Comparison of ENCODE assay signal across 1 cellular context in the genomic region with DNA sequence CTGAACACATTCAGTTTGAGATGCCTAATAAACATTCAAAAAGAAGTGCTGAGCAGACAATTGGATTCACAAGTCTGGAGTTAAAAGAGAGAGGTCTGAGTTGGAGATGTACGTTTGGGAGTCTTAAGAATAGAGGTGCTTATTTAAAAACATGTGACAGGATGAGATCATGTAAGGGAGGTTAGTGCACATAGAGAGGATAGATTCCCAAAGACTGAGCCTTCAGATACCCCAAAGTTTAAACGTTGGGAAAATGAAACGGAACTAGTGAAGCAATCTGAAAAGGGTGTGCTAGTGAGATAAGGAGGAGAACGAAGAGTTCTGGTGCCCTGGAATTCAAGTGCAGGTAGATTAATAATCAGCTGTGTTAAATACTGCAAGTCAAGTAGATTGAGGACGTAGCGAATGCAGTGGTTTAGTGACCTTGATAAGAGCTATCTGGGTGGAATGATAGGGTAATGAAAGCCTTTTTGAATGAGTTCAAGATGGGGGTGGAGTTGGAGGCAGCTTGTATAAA.
TF ChIP-seq lines count a peak whose summit lies in the region.

No MANE protein-coding gene starts in this region.

TF ChIP-seq in K562, 482 proteins besides CTCF, POLR2A, EP300 and RAD21 (continued from another document and continues in another):
- TF ChIP-seq, protein P1, sequence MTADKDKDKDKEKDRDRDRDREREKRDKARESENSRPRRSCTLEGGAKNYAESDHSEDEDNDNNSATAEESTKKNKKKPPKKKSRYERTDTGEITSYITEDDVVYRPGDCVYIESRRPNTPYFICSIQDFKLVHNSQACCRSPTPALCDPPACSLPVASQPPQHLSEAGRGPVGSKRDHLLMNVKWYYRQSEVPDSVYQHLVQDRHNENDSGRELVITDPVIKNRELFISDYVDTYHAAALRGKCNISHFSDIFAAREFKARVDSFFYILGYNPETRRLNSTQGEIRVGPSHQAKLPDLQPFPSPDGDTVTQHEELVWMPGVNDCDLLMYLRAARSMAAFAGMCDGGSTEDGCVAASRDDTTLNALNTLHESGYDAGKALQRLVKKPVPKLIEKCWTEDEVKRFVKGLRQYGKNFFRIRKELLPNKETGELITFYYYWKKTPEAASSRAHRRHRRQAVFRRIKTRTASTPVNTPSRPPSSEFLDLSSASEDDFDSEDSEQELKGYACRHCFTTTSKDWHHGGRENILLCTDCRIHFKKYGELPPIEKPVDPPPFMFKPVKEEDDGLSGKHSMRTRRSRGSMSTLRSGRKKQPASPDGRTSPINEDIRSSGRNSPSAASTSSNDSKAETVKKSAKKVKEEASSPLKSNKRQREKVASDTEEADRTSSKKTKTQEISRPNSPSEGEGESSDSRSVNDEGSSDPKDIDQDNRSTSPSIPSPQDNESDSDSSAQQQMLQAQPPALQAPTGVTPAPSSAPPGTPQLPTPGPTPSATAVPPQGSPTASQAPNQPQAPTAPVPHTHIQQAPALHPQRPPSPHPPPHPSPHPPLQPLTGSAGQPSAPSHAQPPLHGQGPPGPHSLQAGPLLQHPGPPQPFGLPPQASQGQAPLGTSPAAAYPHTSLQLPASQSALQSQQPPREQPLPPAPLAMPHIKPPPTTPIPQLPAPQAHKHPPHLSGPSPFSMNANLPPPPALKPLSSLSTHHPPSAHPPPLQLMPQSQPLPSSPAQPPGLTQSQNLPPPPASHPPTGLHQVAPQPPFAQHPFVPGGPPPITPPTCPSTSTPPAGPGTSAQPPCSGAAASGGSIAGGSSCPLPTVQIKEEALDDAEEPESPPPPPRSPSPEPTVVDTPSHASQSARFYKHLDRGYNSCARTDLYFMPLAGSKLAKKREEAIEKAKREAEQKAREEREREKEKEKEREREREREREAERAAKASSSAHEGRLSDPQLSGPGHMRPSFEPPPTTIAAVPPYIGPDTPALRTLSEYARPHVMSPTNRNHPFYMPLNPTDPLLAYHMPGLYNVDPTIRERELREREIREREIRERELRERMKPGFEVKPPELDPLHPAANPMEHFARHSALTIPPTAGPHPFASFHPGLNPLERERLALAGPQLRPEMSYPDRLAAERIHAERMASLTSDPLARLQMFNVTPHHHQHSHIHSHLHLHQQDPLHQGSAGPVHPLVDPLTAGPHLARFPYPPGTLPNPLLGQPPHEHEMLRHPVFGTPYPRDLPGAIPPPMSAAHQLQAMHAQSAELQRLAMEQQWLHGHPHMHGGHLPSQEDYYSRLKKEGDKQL (CRISPR knock-in tag; IDR thresholded peaks at IDR 0.05; ENCODE audit: borderline replicate concordance) = no peak
- TF ChIP-seq ZNF507 (tag; conservative IDR thresholded peaks at IDR 0.05) (no peak), ELF2 (CRISPR knock-in tag; IDR thresholded peaks at IDR 0.05) (no peak), PTTG1 (tag; IDR thresholded peaks at IDR 0.05; ENCODE audit: low read depth) (no peak), SAP30 (IDR thresholded peaks at IDR 0.05; ENCODE audit: borderline replicate concordance, insufficient read depth, low read depth, low read length, poor library complexity, severe bottlenecking) (no peak), TFAM (CRISPR knock-in tag; conservative IDR thresholded peaks at IDR 0.05) (no peak), ESRRA (IDR thresholded peaks at IDR 0.05; ENCODE audit: borderline replicate concordance, low read depth) (peak; percentile 76; the same call in 1 of the 2 replicates), ARID1B (IDR thresholded peaks at IDR 0.05) (peak; percentile 91), RBM17 (IDR thresholded peaks at IDR 0.05; ENCODE audit: borderline replicate concordance, low read depth, low read length) (no peak), NCOA1 (IDR thresholded peaks at IDR 0.05; ENCODE audit: low read depth) (peak; percentile 45), ETV5 (CRISPR knock-in tag; IDR thresholded peaks at IDR 0.05; ENCODE audit: low read depth) (no peak), MTA3 (IDR thresholded peaks at IDR 0.05; ENCODE audit: borderline replicate concordance) (0 out of 2 replicates have a peak, but pooled peaks have one; percentile 24), KHSRP (IDR thresholded peaks at IDR 0.05) (0 out of 2 replicates have a peak, but pooled peaks have one; percentile 38), U2AF1 (optimal IDR thresholded peaks at IDR 0.05; ENCODE audit: low read depth, low read length) (no peak), RBM22 (IDR thresholded peaks at IDR 0.05; ENCODE audit: low read depth, low read length, poor library complexity, severe bottlenecking) (no peak), MYC (IDR thresholded peaks at IDR 0.05; ENCODE audit: low read depth, low read length) (no peak), MYC (CRISPR knock-in tag; IDR thresholded peaks at IDR 0.05; ENCODE audit: borderline replicate concordance, low read depth) (no peak), TOE1 (IDR thresholded peaks at IDR 0.05; ENCODE audit: borderline replicate concordance) (0 out of 2 replicates have a peak, but pooled peaks have one; percentile 54), TOE1 (CRISPR knock-in tag; IDR thresholded peaks at IDR 0.05; ENCODE audit: borderline replicate concordance, low read depth) (no peak), RAD51 (IDR thresholded peaks at IDR 0.05; ENCODE audit: borderline replicate concordance, low read depth) (no peak), GTF2A2 (tag; IDR thresholded peaks at IDR 0.05) (no peak), SMARCB1 (IDR thresholded peaks at IDR 0.05; ENCODE audit: insufficient read length, low read depth) (no peak), RBM25 (IDR thresholded peaks at IDR 0.05; ENCODE audit: low read depth, low read length, severe bottlenecking) (no peak), ZNF24 (IDR thresholded peaks at IDR 0.05) (peak; percentile 78), ZNF668 (CRISPR knock-in tag; IDR thresholded peaks at IDR 0.05) (no peak), ZBTB7A (IDR thresholded peaks at IDR 0.05; ENCODE audit: borderline replicate concordance, control insufficient read depth, low read depth, low read length) (no peak), PTBP1 (IDR thresholded peaks at IDR 0.05; ENCODE audit: low read depth, low read length) (no peak), FOXM1 (IDR thresholded peaks at IDR 0.05; ENCODE audit: low read depth) (peak; percentile 65), FOXM1 (CRISPR knock-in tag; IDR thresholded peaks at IDR 0.05; ENCODE audit: low read depth) (no peak), ZNF408 (CRISPR knock-in tag; IDR thresholded peaks at IDR 0.05; ENCODE audit: low read depth) (no peak), SIX5 (IDR thresholded peaks at IDR 0.05; ENCODE audit: borderline replicate concordance in 1 of 2, insufficient read depth in 1 of 2, low read depth in 1 of 2, low read length in 2 of 2) (no peak), DMBX1 (CRISPR knock-in tag; IDR thresholded peaks at IDR 0.05; ENCODE audit: borderline replicate concordance) (no peak), MBD2 (IDR thresholded peaks at IDR 0.05; ENCODE audit: borderline replicate concordance, low read depth) (no peak), JUND (IDR thresholded peaks at IDR 0.05; ENCODE audit: borderline replicate concordance, low read depth, low read length) (0 out of 2 replicates have a peak, but pooled peaks have one; percentile 6), JUND (tag; IDR thresholded peaks at IDR 0.05; ENCODE audit: borderline replicate concordance, low read depth, low read length) (peak; percentile 71; the same call in 2 of the 3 replicates), RNF2 (IDR thresholded peaks at IDR 0.05) (0 out of 2 replicates have a peak, but pooled peaks have one; percentile 31), ATF7 (IDR thresholded peaks at IDR 0.05) (peak; percentile 71), FOXA3 (CRISPR knock-in tag; conservative IDR thresholded peaks at IDR 0.05 in 1 of 2, IDR thresholded peaks at IDR 0.05 in 1 of 2) (no peak), NBN (IDR thresholded peaks at IDR 0.05; ENCODE audit: low read depth) (no peak), ZNF134 (CRISPR knock-in tag; conservative IDR thresholded peaks at IDR 0.05) (no peak), ETV6 (IDR thresholded peaks at IDR 0.05; ENCODE audit: borderline replicate concordance in 1 of 2, low read depth in 2 of 2, low read length in 1 of 2) (no peak), ETV6 (CRISPR knock-in tag; IDR thresholded peaks at IDR 0.05; ENCODE audit: borderline replicate concordance) (no peak), TEAD4 (IDR thresholded peaks at IDR 0.05; ENCODE audit: low read length) (peak; percentile 94), TEAD4 (CRISPR knock-in tag; IDR thresholded peaks at IDR 0.05; ENCODE audit: borderline replicate concordance) (no peak), PRPF4 (IDR thresholded peaks at IDR 0.05; ENCODE audit: insufficient read depth, low read depth, low read length, poor library complexity, severe bottlenecking) (no peak), TRIM24 (IDR thresholded peaks at IDR 0.05) (peak; percentile 60 to 81; a peak in 3 of 4 replicates), CHD2 (IDR thresholded peaks at IDR 0.05; ENCODE audit: low read depth, low read length) (no peak), ZNF316 (IDR thresholded peaks at IDR 0.05) (peak; percentile 76), BRCA1 (IDR thresholded peaks at IDR 0.05) (no peak), BRCA1 (CRISPR knock-in tag; IDR thresholded peaks at IDR 0.05) (no peak), MEIS2 (IDR thresholded peaks at IDR 0.05; ENCODE audit: partially characterized antibody) (peak; percentile 42), SMAD1 (IDR thresholded peaks at IDR 0.05; ENCODE audit: low read depth, low read length, partially characterized antibody) (no peak), IFI16 (CRISPR knock-in tag; IDR thresholded peaks at IDR 0.05) (no peak)
- TF ChIP-seq, protein P2, sequence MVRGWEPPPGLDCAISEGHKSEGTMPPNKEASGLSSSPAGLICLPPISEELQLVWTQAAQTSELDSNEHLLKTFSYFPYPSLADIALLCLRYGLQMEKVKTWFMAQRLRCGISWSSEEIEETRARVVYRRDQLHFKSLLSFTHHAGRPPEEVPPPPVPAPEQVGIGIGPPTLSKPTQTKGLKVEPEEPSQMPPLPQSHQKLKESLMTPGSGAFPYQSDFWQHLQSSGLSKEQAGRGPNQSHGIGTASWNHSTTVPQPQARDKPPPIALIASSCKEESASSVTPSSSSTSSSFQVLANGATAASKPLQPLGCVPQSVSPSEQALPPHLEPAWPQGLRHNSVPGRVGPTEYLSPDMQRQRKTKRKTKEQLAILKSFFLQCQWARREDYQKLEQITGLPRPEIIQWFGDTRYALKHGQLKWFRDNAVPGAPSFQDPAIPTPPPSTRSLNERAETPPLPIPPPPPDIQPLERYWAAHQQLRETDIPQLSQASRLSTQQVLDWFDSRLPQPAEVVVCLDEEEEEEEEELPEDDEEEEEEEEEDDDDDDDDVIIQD (CRISPR knock-in tag; IDR thresholded peaks at IDR 0.05) = no peak
- TF ChIP-seq, protein P3, sequence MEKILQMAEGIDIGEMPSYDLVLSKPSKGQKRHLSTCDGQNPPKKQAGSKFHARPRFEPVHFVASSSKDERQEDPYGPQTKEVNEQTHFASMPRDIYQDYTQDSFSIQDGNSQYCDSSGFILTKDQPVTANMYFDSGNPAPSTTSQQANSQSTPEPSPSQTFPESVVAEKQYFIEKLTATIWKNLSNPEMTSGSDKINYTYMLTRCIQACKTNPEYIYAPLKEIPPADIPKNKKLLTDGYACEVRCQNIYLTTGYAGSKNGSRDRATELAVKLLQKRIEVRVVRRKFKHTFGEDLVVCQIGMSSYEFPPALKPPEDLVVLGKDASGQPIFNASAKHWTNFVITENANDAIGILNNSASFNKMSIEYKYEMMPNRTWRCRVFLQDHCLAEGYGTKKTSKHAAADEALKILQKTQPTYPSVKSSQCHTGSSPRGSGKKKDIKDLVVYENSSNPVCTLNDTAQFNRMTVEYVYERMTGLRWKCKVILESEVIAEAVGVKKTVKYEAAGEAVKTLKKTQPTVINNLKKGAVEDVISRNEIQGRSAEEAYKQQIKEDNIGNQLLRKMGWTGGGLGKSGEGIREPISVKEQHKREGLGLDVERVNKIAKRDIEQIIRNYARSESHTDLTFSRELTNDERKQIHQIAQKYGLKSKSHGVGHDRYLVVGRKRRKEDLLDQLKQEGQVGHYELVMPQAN (IDR thresholded peaks at IDR 0.05; ENCODE audit: borderline replicate concordance) = no peak
- TF ChIP-seq, protein P4, sequence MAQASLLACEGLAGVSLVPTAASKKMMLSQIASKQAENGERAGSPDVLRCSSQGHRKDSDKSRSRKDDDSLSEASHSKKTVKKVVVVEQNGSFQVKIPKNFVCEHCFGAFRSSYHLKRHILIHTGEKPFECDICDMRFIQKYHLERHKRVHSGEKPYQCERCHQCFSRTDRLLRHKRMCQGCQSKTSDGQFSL (CRISPR knock-in tag; IDR thresholded peaks at IDR 0.05) = no peak
- TF ChIP-seq, protein P4 (tag; IDR thresholded peaks at IDR 0.05) = no peak
- TF ChIP-seq, protein P5, sequence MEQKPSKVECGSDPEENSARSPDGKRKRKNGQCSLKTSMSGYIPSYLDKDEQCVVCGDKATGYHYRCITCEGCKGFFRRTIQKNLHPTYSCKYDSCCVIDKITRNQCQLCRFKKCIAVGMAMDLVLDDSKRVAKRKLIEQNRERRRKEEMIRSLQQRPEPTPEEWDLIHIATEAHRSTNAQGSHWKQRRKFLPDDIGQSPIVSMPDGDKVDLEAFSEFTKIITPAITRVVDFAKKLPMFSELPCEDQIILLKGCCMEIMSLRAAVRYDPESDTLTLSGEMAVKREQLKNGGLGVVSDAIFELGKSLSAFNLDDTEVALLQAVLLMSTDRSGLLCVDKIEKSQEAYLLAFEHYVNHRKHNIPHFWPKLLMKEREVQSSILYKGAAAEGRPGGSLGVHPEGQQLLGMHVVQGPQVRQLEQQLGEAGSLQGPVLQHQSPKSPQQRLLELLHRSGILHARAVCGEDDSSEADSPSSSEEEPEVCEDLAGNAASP (IDR thresholded peaks at IDR 0.05) = no peak
- TF ChIP-seq, protein P6, sequence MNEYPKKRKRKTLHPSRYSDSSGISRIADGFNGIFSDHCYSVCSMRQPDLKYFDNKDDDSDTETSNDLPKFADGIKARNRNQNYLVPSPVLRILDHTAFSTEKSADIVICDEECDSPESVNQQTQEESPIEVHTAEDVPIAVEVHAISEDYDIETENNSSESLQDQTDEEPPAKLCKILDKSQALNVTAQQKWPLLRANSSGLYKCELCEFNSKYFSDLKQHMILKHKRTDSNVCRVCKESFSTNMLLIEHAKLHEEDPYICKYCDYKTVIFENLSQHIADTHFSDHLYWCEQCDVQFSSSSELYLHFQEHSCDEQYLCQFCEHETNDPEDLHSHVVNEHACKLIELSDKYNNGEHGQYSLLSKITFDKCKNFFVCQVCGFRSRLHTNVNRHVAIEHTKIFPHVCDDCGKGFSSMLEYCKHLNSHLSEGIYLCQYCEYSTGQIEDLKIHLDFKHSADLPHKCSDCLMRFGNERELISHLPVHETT (CRISPR knock-in tag; conservative IDR thresholded peaks at IDR 0.05 in 1 of 2, IDR thresholded peaks at IDR 0.05 in 1 of 2) = no peak
- TF ChIP-seq, protein P7, sequence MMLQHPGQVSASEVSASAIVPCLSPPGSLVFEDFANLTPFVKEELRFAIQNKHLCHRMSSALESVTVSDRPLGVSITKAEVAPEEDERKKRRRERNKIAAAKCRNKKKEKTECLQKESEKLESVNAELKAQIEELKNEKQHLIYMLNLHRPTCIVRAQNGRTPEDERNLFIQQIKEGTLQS (IDR thresholded peaks at IDR 0.05) = peak; percentile 50; the same call in 1 of the 2 replicates
- TF ChIP-seq, protein P7 (CRISPR knock-in tag; conservative IDR thresholded peaks at IDR 0.05) = no peak
